ENCODE assay signal across 8 cellular contexts in the genomic region with DNA sequence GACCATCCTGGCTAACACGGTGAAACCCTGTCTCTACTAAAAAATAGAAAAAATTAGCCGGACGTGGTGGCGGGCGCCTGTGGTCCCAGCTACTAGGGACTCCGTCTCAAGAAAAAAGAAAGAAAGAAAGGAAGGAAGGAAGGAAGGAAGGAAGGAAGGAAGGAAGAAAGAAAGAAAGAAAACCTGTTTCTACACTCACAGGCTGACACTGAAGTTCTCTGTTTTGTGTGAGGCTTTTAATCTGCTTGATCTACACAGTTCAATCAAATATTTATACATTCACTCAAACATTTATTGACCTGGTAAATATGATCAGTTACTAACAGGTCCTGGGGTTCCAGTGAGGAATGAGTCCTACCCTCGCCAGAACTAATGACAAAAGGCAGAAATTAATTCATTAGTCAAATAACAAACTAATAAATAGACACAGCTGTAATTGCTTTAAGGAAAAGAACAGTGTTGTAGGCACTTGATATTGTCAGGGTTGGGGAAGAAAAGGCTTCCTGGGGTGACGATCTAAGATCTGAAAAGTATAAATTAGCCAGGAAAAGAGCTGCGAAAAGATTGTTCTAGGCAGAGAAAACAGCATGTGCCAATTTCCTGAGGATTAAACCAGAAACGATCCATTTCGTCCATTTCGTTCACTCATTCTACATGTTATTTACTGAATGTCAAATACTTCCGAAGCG. TPM values are rescaled to one million over a fixed set of nuclear protein-coding genes. Genes with fewer than 3 reads are reported as not detected.
DNase-seq lines count a peak whose midpoint lies in the region; ATAC-seq and TF ChIP-seq lines count a peak whose summit lies in the region.

No MANE protein-coding gene starts in this region.

- H3K9me3 Mint-ChIP-seq in natural killer cell treated with Interleukin-12 subunit alpha and Interleukin-12 subunit beta and Interleukin-15 and Interleukin-18, amount 100 ng/mL, for 72 hours, result no peaks in the 10 kb centered on the region

- intact Hi-C loops in colonic mucosa (cut with DNase I), result loop anchor here (10.0 kb wide), 1 partner anchor 53 kb away; the partner anchor contains the start of gene UBXN6

- POLR2A ChIA-PET in BJ (lab: Charles Lee), result no interaction called here

- peak overlapping the region; percentile 84 for H3K27ac ChIP-seq in colonic mucosa

- CTCF ChIA-PET in BJ (lab: Yijun Ruan, JAX), result interaction anchor here (0.7 to 2.0 kb wide), 11 partner anchors 8 to 124 kb away, joined by 3 to 33 read pairs (median 3); no protein-coding TSS in a partner anchor

- H3K36me3 Mint-ChIP-seq in natural killer cell treated with Interleukin-12 subunit alpha and Interleukin-12 subunit beta and Interleukin-15 and Interleukin-18, amount 100 ng/mL, for 72 hours, result peaks cover 5% of the 10 kb centered on the region

- no peak for TF ChIP-seq CTCF in BJ (IDR thresholded peaks at IDR 0.05; ENCODE audit: insufficient read depth, low read depth, low read length)
- TF ChIP-seq CTCF in LNCaP clone FGC (IDR thresholded peaks at IDR 0.05; ENCODE audit: control insufficient read depth, extremely low read depth, insufficient read depth), result no peak
- TF ChIP-seq CTCF in colonic mucosa (IDR thresholded peaks at IDR 0.05), result no peak

- ATAC-seq in natural killer cell treated with Interleukin-12 subunit alpha and Interleukin-12 subunit beta and Interleukin-15 and Interleukin-18, amount 100 ng/mL, for 72 hours, result no peak
- ATAC-seq in GM21515 (IDR thresholded peaks at IDR 0.05; ENCODE audit: unreplicated experiment), result no peak

- H3K36me3 ChIP-seq in BJ (ENCODE audit: control insufficient read depth, insufficient read depth, low read length) (peaks cover 2% of the 10 kb centered on the region; the same call in 1 of the 2 replicates), colonic mucosa (no peaks in the 10 kb centered on the region)

- H3K9ac ChIP-seq in colonic mucosa (ENCODE audit: low read depth in 2 of 2, low read length in 2 of 2), result peak overlapping the region; percentile 19 to 81

- H3K27me3 ChIP-seq in BJ (ENCODE audit: control insufficient read depth, insufficient read depth, low read length) (no peaks in the 10 kb centered on the region), colonic mucosa (no peaks in the 10 kb centered on the region)

- H3K27me3 Mint-ChIP-seq in natural killer cell treated with Interleukin-12 subunit alpha and Interleukin-12 subunit beta and Interleukin-15 and Interleukin-18, amount 100 ng/mL, for 72 hours, result no peaks in the 10 kb centered on the region

- peaks cover 43 to 47% of the 10 kb centered on the region in 2 donors for H3K4me1 Mint-ChIP-seq in natural killer cell treated with Interleukin-12 subunit alpha and Interleukin-12 subunit beta and Interleukin-15 and Interleukin-18, amount 100 ng/mL, for 72 hours (ENCODE audit: low read depth in 2 of 2)

- H3K4me3 Mint-ChIP-seq in natural killer cell treated with Interleukin-12 subunit alpha and Interleukin-12 subunit beta and Interleukin-15 and Interleukin-18, amount 100 ng/mL, for 72 hours, result peak overlapping the region; percentile 88

- H3K4me1 ChIP-seq in colonic mucosa, result peaks cover 13% of the 10 kb centered on the region

- H3K9me3 ChIP-seq in colonic mucosa, result no peaks in the 10 kb centered on the region

- H3K4me3 ChIP-seq in BJ (ENCODE audit: low read depth, low read length), result peak overlapping the region; percentile 37
- peak overlapping the region; percentile 96 for H3K4me3 ChIP-seq in LNCaP clone FGC (ENCODE audit: low read depth, low read length)
- H3K4me3 ChIP-seq in colonic mucosa, result peak overlapping the region; percentile 96

- peak overlapping the region; percentile 85 to 95 for H3K27ac Mint-ChIP-seq in natural killer cell treated with Interleukin-12 subunit alpha and Interleukin-12 subunit beta and Interleukin-15 and Interleukin-18, amount 100 ng/mL, for 72 hours

- no peak for DNase-seq in BJ (ENCODE audit: low read depth)
- no peak for DNase-seq in LNCaP clone FGC (ENCODE audit: low read depth)
- DNase-seq in colonic mucosa, result no peak
- DNase-seq in natural killer cell treated with Interleukin-12 subunit alpha and Interleukin-12 subunit beta and Interleukin-15 and Interleukin-18, amount 100 ng/mL, for 72 hours (ENCODE audit: low spot score), result no peak
- DNase-seq in NK-92 treated with Interleukin-12 subunit alpha and Interleukin-12 subunit beta, amount 100 ng/mL, for 24 hours (lab: John Stamatoyannopoulos, UW), result no peak
- DNase-seq in pons (ENCODE audit: low spot score), result no peak
- DNase-seq in GM19238 (ENCODE audit: insufficient read length, low spot score), result no peak

RNA-seq across cellular contexts. Expression of gene CHAF1A, which starts 0.8 kb away (rescaled TPM):
- polyA plus RNA-seq in BJ (2011; rRNA removed), result 6.3 and 11.4 TPM in 2 replicates
- 5.9 and 8.5 TPM in 2 replicates for polyA minus RNA-seq in BJ (2011; rRNA and poly(A)+ RNA removed)
- 10 to 100 TPM; 15.6 to 53.2 TPM for total RNA-seq in colonic mucosa
- total RNA-seq in natural killer cell treated with Interleukin-12 subunit alpha and Interleukin-12 subunit beta and Interleukin-15 and Interleukin-18, amount 100 ng/mL, for 72 hours, result 100 to 1,000 TPM in 1 of 2 donors, 10 to 100 TPM in 1; 54.6 to 125 TPM

RNA-seq across cellular contexts. Expression of gene SH3GL1, which starts 1.3 kb away (rescaled TPM):
- polyA plus RNA-seq in BJ (2011; rRNA removed), result 52.2 and 89.4 TPM in 2 replicates
- 34.5 and 38.8 TPM in 2 replicates for polyA minus RNA-seq in BJ (2011; rRNA and poly(A)+ RNA removed)
- total RNA-seq in colonic mucosa, result 10 to 100 TPM; 54.0 to 66.6 TPM
- 10 to 100 TPM; 47.0 to 50.8 TPM for total RNA-seq in natural killer cell treated with Interleukin-12 subunit alpha and Interleukin-12 subunit beta and Interleukin-15 and Interleukin-18, amount 100 ng/mL, for 72 hours

RNA-seq across cellular contexts. Expression of gene UBXN6, which starts 56.0 kb away (rescaled TPM):
- polyA plus RNA-seq in BJ (2011; rRNA removed), result 85.5 and 127 TPM in 2 replicates
- polyA minus RNA-seq in BJ (2011; rRNA and poly(A)+ RNA removed), result 52.9 and 76.0 TPM in 2 replicates
- 10 to 100 TPM; 84.9 to 96.7 TPM for total RNA-seq in colonic mucosa
- total RNA-seq in natural killer cell treated with Interleukin-12 subunit alpha and Interleukin-12 subunit beta and Interleukin-15 and Interleukin-18, amount 100 ng/mL, for 72 hours, result 10 to 100 TPM; 56.9 to 63.9 TPM

RNA-seq across cellular contexts. Expression of gene MPND, which starts 58.3 kb away (rescaled TPM):
- 4.9 and 5.3 TPM in 2 replicates for polyA plus RNA-seq in BJ (2011; rRNA removed)
- polyA minus RNA-seq in BJ (2011; rRNA and poly(A)+ RNA removed), result 4.7 and 5.8 TPM in 2 replicates
- 10 to 100 TPM; 38.0 to 63.2 TPM for total RNA-seq in colonic mucosa
- 10 to 100 TPM; 28.3 to 73.5 TPM for total RNA-seq in natural killer cell treated with Interleukin-12 subunit alpha and Interleukin-12 subunit beta and Interleukin-15 and Interleukin-18, amount 100 ng/mL, for 72 hours

Comparison
In these comparisons a context has a peak if more than half of its experiments do, and no peak if none do; other contexts are left out.
1. H3K4me3 ChIP-seq: peak in every context shown above with its lines; median percentile 96 in LNCaP clone FGC; 96 in colonic mucosa; 37 in BJ.